ENCODE assay signal across 8 cellular contexts in the genomic region with DNA sequence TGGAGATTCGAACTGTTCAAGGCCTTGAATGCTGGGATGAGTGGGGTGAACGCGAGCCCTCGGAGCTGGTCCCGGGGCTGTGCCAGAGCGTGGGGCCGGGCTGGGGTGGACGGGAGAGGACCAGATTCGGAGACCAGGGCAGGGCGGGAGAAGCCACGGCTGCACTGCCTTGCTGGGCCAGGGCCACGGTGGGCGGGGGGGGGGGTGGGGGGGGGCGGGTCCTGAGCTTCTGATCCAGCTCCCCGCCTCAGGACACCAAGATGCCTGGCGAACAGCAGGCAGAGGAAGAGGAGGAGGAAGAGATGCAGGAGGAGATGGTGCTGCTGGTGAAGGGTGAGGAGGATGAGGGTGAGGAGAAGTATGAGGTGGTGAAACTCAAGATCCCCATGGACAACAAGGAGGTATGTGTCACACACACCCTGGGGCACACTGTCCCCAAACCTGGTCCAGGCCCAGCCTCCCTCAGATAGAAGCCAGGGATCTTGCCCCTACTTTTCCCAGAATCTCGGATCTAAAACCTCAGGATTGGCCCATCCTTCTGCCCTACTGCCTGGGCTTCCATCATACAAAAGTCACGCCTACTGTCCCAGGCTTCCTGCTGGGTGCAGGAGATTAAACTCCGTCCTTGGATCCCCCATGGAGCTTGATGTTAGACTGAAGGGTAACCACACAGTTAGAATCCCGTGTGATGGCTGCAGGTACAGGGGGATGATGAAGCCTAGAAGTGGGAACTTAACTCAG. TPM values are rescaled to one million over a fixed set of nuclear protein-coding genes. Genes with fewer than 3 reads are reported as not detected.
DNase-seq lines count a peak whose midpoint lies in the region; ATAC-seq and TF ChIP-seq lines count a peak whose summit lies in the region.

No MANE protein-coding gene starts in this region.

- H3K4me1 Mint-ChIP-seq in activated naive CD4-positive, alpha-beta T cell treated with anti-CD3 and anti-CD28 coated beads, Interleukin-2, amount 10 ng/mL, durations not matched to agents 7 days and 5 days = peaks cover 31% of the 10 kb centered on the region

- peaks cover 8% of the 10 kb centered on the region for H3K36me3 Mint-ChIP-seq in activated naive CD4-positive, alpha-beta T cell treated with anti-CD3 and anti-CD28 coated beads, Interleukin-2, amount 10 ng/mL, durations not matched to agents 7 days and 5 days

- peak overlapping the region; percentile 22 for H3K27ac ChIP-seq in foreskin keratinocyte

- no peak for ATAC-seq in foreskin keratinocyte
- ATAC-seq in GM21737 (IDR thresholded peaks at IDR 0.05; ENCODE audit: unreplicated experiment) = no peak

- TF ChIP-seq CTCF in WI38 (IDR thresholded peaks at IDR 0.05; ENCODE audit: low read depth, low read length) (no peak), foreskin keratinocyte (conservative IDR thresholded peaks at IDR 0.05) (no peak), retinal pigment epithelial cell (conservative IDR thresholded peaks at IDR 0.05; ENCODE audit: low read depth, low read length) (no peak)

- peak overlapping the region; percentile 81 for H3K4me3 Mint-ChIP-seq in activated naive CD4-positive, alpha-beta T cell treated with anti-CD3 and anti-CD28 coated beads, Interleukin-2, amount 10 ng/mL, durations not matched to agents 7 days and 5 days

- no peaks in the 10 kb centered on the region for H3K27me3 ChIP-seq in foreskin keratinocyte

- peaks cover 16% of the 10 kb centered on the region for H3K27me3 Mint-ChIP-seq in activated naive CD4-positive, alpha-beta T cell treated with anti-CD3 and anti-CD28 coated beads, Interleukin-2, amount 10 ng/mL, durations not matched to agents 7 days and 5 days

- no peak for DNase-seq in activated naive CD4-positive, alpha-beta T cell treated with anti-CD3 and anti-CD28 coated beads, Interleukin-2, amount 10 ng/mL, durations not matched to agents 7 days and 5 days
- DNase-seq in activated naive CD4-positive, alpha-beta T cell treated with Interleukin-2 at 50 U/mL for 16 hours = no peak
- DNase-seq in foreskin keratinocyte (no peak), retinal pigment epithelial cell (ENCODE audit: low read depth) (no peak), NCI-H1436 (lab: John Stamatoyannopoulos, UW) (no peak)
- DNase-seq in activated CD8-positive, alpha-beta memory T cell treated with anti-CD3 and anti-CD28 coated beads, Interleukin-2, amount 50 U/mL, for 4 hours = no peak

- H3K4me1 ChIP-seq in foreskin keratinocyte = no peaks in the 10 kb centered on the region

- CTCF ChIA-PET in activated naive CD4-positive, alpha-beta T cell treated with anti-CD3 and anti-CD28 coated beads, Interleukin-2, amount 10 ng/mL, durations not matched to agents 7 days and 5 days (lab: Charles Lee) = interaction anchor here (1.0 to 2.5 kb wide), 11 partner anchors 10 to 316 kb away, joined by 3 to 19 read pairs (median 4); a partner anchor contains a TSS

- H3K9me3 Mint-ChIP-seq in activated naive CD4-positive, alpha-beta T cell treated with anti-CD3 and anti-CD28 coated beads, Interleukin-2, amount 10 ng/mL, durations not matched to agents 7 days and 5 days = no peaks in the 10 kb centered on the region

- peak overlapping the region; percentile 71 for H3K27ac Mint-ChIP-seq in activated naive CD4-positive, alpha-beta T cell treated with anti-CD3 and anti-CD28 coated beads, Interleukin-2, amount 10 ng/mL, durations not matched to agents 7 days and 5 days

- H3K4me3 ChIP-seq in WI38 (ENCODE audit: low read depth, low read length) (peak overlapping the region; percentile 79), retinal pigment epithelial cell (ENCODE audit: low read length) (peak overlapping the region; percentile 64)

RNA-seq across cellular contexts. Expression of a gene that starts 0.6 kb away (rescaled TPM):
- 3.0 TPM in 2 replicates for total RNA-seq in foreskin keratinocyte
- 4.0 and 4.4 TPM in 2 replicates for polyA plus RNA-seq in foreskin keratinocyte

RNA-seq across cellular contexts. Expression of a gene that starts 12.7 kb away (rescaled TPM):
- total RNA-seq in foreskin keratinocyte = 8.7 and 10.5 TPM in 2 replicates
- polyA plus RNA-seq in foreskin keratinocyte = 6.8 and 8.0 TPM in 2 replicates

RNA-seq across cellular contexts. Expression of a gene that starts 21.9 kb away (rescaled TPM):
- total RNA-seq in foreskin keratinocyte = 80.2 and 84.4 TPM in 2 replicates
- 158 and 164 TPM in 2 replicates for polyA plus RNA-seq in foreskin keratinocyte

RNA-seq across cellular contexts. Expression of a gene that starts 25.6 kb away (rescaled TPM):
- total RNA-seq in foreskin keratinocyte = 0.14 TPM in 1 of 2 replicates, not detected in the other
- 0.33 and 0.91 TPM in 2 replicates for polyA plus RNA-seq in foreskin keratinocyte

RNA-seq across cellular contexts. Expression of a gene that starts 33.4 kb away (rescaled TPM):
- not detected in 2 replicates for total RNA-seq in foreskin keratinocyte
- 0.30 and 0.39 TPM in 2 replicates for polyA plus RNA-seq in foreskin keratinocyte
